ENCODE assay signal across 20 cellular contexts in genomic region chr9:36946653-36947052, GRCh38.
DNase-seq lines count a peak whose midpoint lies in the region; ATAC-seq, FAIRE-seq and TF ChIP-seq lines count a peak whose summit lies in the region.
"Had no signal": no experiment of that assay in that cellular context is flagged by ENCODE, and none has a peak within 500 bp of the region (broad histone marks: within the 10 kb centered on the region; RNA-seq: fewer than 3 reads in every experiment).

No MANE protein-coding gene starts in this region.

- no peak overlapping the region for H3K4me3 ChIP-seq in SK-N-MC
- H3K4me3 ChIP-seq in PC-9 = no peak overlapping the region
- H3K4me3 ChIP-seq: coronary artery, HAP-1, heart left ventricle, spleen had no signal

- H3K36me3 Mint-ChIP-seq in activated CD8-positive, alpha-beta T cell treated with anti-CD3 and anti-CD28 coated beads, Interleukin-2, amount 10 ng/mL, durations not matched to agents 7 days and 5 days (ENCODE audit: low read depth) = no peaks in the 10 kb centered on the region

- no peak overlapping the region for H3K9ac ChIP-seq in SK-N-MC (ENCODE audit: insufficient read length)

- CTCF ChIA-PET in activated CD8-positive, alpha-beta T cell treated with anti-CD3 and anti-CD28 coated beads, Interleukin-2, amount 10 ng/mL, durations not matched to agents 7 days and 5 days (lab: Charles Lee) = no interaction called here
- CTCF ChIA-PET in PC-9 (lab: Charles Lee) = no interaction called here

- no peaks in the 10 kb centered on the region for H3K79me2 ChIP-seq in PC-9 (ENCODE audit: low read depth)

- H3K4me1 ChIP-seq in foreskin keratinocyte (no peaks in the 10 kb centered on the region), PC-9 (replicated peaks; ENCODE audit: insufficient read depth) (no peaks in the 10 kb centered on the region)
- H3K4me1 ChIP-seq: HAP-1 had no signal

- TF ChIP-seq CTCF in foreskin keratinocyte (conservative IDR thresholded peaks at IDR 0.05) = peak; percentile 31
- no peak for TF ChIP-seq CTCF in PC-9 (conservative IDR thresholded peaks at IDR 0.05)

- peak; percentile 80 for ATAC-seq in foreskin keratinocyte
- no peak for ATAC-seq in activated CD8-positive, alpha-beta T cell treated with anti-CD3 and anti-CD28 coated beads, Interleukin-2, amount 10 ng/mL, durations not matched to agents 7 days and 5 days
- ATAC-seq: heart left ventricle had no signal

- BruUV-seq in PC-9 (replicated peaks; lab: Mats Ljungman, UMichigan) = no TSS peak

- no peaks in the 10 kb centered on the region for H3K36me3 ChIP-seq in SK-N-MC (ENCODE audit: insufficient read depth, low read length)
- H3K36me3 ChIP-seq in PC-9 (ENCODE audit: low read depth) = no peaks in the 10 kb centered on the region
- H3K36me3 ChIP-seq: HAP-1, heart left ventricle had no signal

- H2AFZ ChIP-seq in PC-9 = no peak overlapping the region

- intact Hi-C loops in PC-9 (cut with micrococcal nuclease; ENCODE audit: unreplicated experiment) = no loop called here

- no peaks in the 10 kb centered on the region for H3F3A ChIP-seq in PC-9 (ENCODE audit: insufficient read depth, low read depth)

- H3K4me3 Mint-ChIP-seq in activated CD8-positive, alpha-beta T cell treated with anti-CD3 and anti-CD28 coated beads, Interleukin-2, amount 10 ng/mL, durations not matched to agents 7 days and 5 days = no peak overlapping the region

- H3K27ac Mint-ChIP-seq in activated CD8-positive, alpha-beta T cell treated with anti-CD3 and anti-CD28 coated beads, Interleukin-2, amount 10 ng/mL, durations not matched to agents 7 days and 5 days = no peak overlapping the region

- POLR2A ChIA-PET in activated CD8-positive, alpha-beta T cell treated with anti-CD3 and anti-CD28 coated beads, Interleukin-2, amount 10 ng/mL, durations not matched to agents 7 days and 5 days (lab: Charles Lee) = no interaction called here
- POLR2A ChIA-PET in PC-9 (lab: Charles Lee; ENCODE audit: unreplicated experiment) = interaction anchor here (0.7 kb wide), 1 partner anchor 24 kb away, joined by 4 read pairs; no protein-coding TSS in a partner anchor

- H3K27me3 ChIP-seq in foreskin keratinocyte (peaks cover 26% of the 10 kb centered on the region), PC-9 (ENCODE audit: insufficient read depth, low read depth) (0 out of 2 replicates have a peak, but pooled peaks cover 4% of the 10 kb centered on the region)

- peak overlapping the region; percentile 78; the same call in 1 of the 2 replicates for H3K27ac ChIP-seq in SK-N-MC
- no peak overlapping the region for H3K27ac ChIP-seq in foreskin keratinocyte
- H3K27ac ChIP-seq in PC-9 = no peak overlapping the region
- H3K27ac ChIP-seq: coronary artery, heart left ventricle, spleen had no signal

- no peak overlapping the region for H3K4me2 ChIP-seq in PC-9

- no peaks in the 10 kb centered on the region for H3K4me1 Mint-ChIP-seq in activated CD8-positive, alpha-beta T cell treated with anti-CD3 and anti-CD28 coated beads, Interleukin-2, amount 10 ng/mL, durations not matched to agents 7 days and 5 days (ENCODE audit: low read depth)

- DNase-seq in activated effector memory CD4-positive, alpha-beta T cell treated with anti-CD3 and anti-CD28 coated beads, Interleukin-2, amount 50 U/mL, for 16 hours = peak; percentile 21
- DNase-seq in activated effector memory CD4-positive, alpha-beta T cell treated with Interleukin-2 at 50 U/mL for 16 hours = no peak
- DNase-seq in SK-N-MC (ENCODE audit: low read depth, low spot score) (no peak), foreskin keratinocyte (peak; percentile 32 to 58), urothelium cell line (ENCODE audit: low spot score) (peak; percentile 44), PC-9 (no peak), NCI-H345 treated with DMSO at 0.1 percent for 48 hours (lab: John Stamatoyannopoulos, UW; ENCODE audit: unreplicated experiment) (no peak)
- DNase-seq in activated CD8-positive, alpha-beta T cell treated with anti-CD3 and anti-CD28 coated beads, Interleukin-2, amount 10 ng/mL, durations not matched to agents 7 days and 5 days = no peak
- DNase-seq: activated CD4-positive, alpha-beta T cell treated with anti-CD3 and anti-CD28 coated beads, Interleukin-2, amount 50 U/mL, for 48 hours; amygdala; erythroblast; kidney glomerular epithelial cell; NCI-H1417; posterior cingulate gyrus; SIG-M5; spleen; stimulated activated naive CD4-positive, alpha-beta T cell had no signal

- H3K9me3 ChIP-seq in SK-N-MC (ENCODE audit: low read depth, low read length) = no peaks in the 10 kb centered on the region
- H3K9me3 ChIP-seq in PC-9 (ENCODE audit: insufficient read depth, low read depth) = no peaks in the 10 kb centered on the region
- H3K9me3 ChIP-seq: HAP-1, heart left ventricle, spleen had no signal

- FAIRE-seq in urothelium cell line (lab: Jason Lieb, UNC) = no peak

- H4K20me1 ChIP-seq in PC-9 (ENCODE audit: insufficient read depth) = no peaks in the 10 kb centered on the region

- H3K9me3 Mint-ChIP-seq in activated CD8-positive, alpha-beta T cell treated with anti-CD3 and anti-CD28 coated beads, Interleukin-2, amount 10 ng/mL, durations not matched to agents 7 days and 5 days (ENCODE audit: insufficient read depth) = no peaks in the 10 kb centered on the region

- peaks cover 17% of the 10 kb centered on the region for H3K27me3 Mint-ChIP-seq in activated CD8-positive, alpha-beta T cell treated with anti-CD3 and anti-CD28 coated beads, Interleukin-2, amount 10 ng/mL, durations not matched to agents 7 days and 5 days (ENCODE audit: low read depth)

- H3K9me2 ChIP-seq in PC-9 (ENCODE audit: insufficient read depth) = no peaks in the 10 kb centered on the region

Comparison
In these comparisons a context has a peak if more than half of its experiments do, and no peak if none do; other contexts are left out.
1. DNase-seq: peak in activated effector memory CD4-positive, alpha-beta T cell treated with anti-CD3 and anti-CD28 coated beads, Interleukin-2, amount 50 U/mL, for 16 hours (single experiment), foreskin keratinocyte (2 of 2) and urothelium cell line (single experiment); none in activated effector memory CD4-positive, alpha-beta T cell treated with Interleukin-2 at 50 U/mL for 16 hours (single experiment), SK-N-MC (single experiment), activated CD8-positive, alpha-beta T cell treated with anti-CD3 and anti-CD28 coated beads, Interleukin-2, amount 10 ng/mL, durations not matched to agents 7 days and 5 days (single experiment), PC-9 (0 of 2) and NCI-H345 treated with DMSO at 0.1 percent for 48 hours (single experiment).